ENCODE assay signal across 6 cellular contexts in the genomic region with DNA sequence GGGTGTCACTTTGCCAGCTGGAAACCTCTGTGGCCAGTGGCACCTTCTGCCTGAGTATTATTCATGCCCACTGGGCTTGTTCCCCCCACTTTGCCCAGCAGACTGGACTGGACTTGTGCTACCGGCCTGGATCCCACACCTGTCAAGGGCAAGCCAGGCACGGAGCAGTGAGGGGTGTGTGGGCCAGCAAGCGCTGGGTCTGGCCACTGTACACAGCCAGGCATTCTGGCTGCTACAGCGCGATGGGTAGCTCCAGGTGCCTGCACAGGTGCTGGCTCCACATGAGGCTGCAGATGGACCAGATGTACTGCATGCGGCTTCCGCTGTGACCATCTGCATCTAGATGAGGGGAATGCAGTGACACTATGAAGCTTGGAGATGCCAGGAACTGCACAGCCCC.
"Had no signal": no experiment of that assay in that cellular context is flagged by ENCODE, and none has a peak within 500 bp of the region (broad histone marks: within the 10 kb centered on the region; RNA-seq: fewer than 3 reads in every experiment).

No MANE protein-coding gene starts in this region.

- DNase-seq: GM23248, GOT3, H7, H9, HCEC 1CT, HFFc6 had no signal
